7 cellular contexts compared by ENCODE assay signal in genomic region chr15:48285329-48286214, GRCh38. TPM values are rescaled to one million over a fixed set of nuclear protein-coding genes. Genes with fewer than 3 reads are reported as not detected.
A peak's percentile ranks its signal among the peaks of the same experiment; 100 is the strongest.
DNase-seq lines count a peak whose midpoint lies in the region; ATAC-seq and TF ChIP-seq lines count a peak whose summit lies in the region.

No MANE protein-coding gene starts in this region.

- H3K36me3 Mint-ChIP-seq in GM23338 (ENCODE audit: low read depth) (no peaks in the 10 kb centered on the region), immature natural killer cell (no peaks in the 10 kb centered on the region)

- CTCF ChIA-PET in SK-N-SH (lab: Yijun Ruan, JAX): interaction anchor here (0.6 to 5.0 kb wide), 62 partner anchors 8 to 1499 kb away, joined by 3 to 47 read pairs (median 4); partner anchors contain the start of gene SEMA6D

- H3K4me3 Mint-ChIP-seq in GM23338: no peak overlapping the region
- H3K4me3 Mint-ChIP-seq in immature natural killer cell: peak overlapping the region in 1 of 5 donors; percentile 18

- TF ChIP-seq CTCF in GM23338 (conservative IDR thresholded peaks at IDR 0.05; ENCODE audit: low read depth in 2 of 2) (peak; percentile 81 to 87), NB4 (IDR thresholded peaks at IDR 0.05; ENCODE audit: low read depth, low read length) (peak; percentile 55), SK-N-SH (IDR thresholded peaks at IDR 0.05) (peak; percentile 81)

- peak; percentile 88 for ATAC-seq in GM23338

- POLR2A ChIA-PET in SK-N-SH (lab: Yijun Ruan, JAX): no interaction called here

- H3K9me3 ChIP-seq in SK-N-SH: no peaks in the 10 kb centered on the region

- H3K27ac ChIP-seq in GM23338 (ENCODE audit: low read depth): no peak overlapping the region
- H3K27ac ChIP-seq in SK-N-SH (ENCODE audit: low read depth in 2 of 2, low read length in 1 of 2): no peak overlapping the region

- H3K4me2 ChIP-seq in GM23338 (no peak overlapping the region), SK-N-SH (0 out of 2 replicates have a peak overlapping the region, but pooled peaks have one; percentile 33)

- DNase-seq in GM03348 (ENCODE audit: low spot score) (peak; percentile 77), GM23338 (ENCODE audit: low spot score) (peak; percentile 93), NB4 (ENCODE audit: low read depth) (peak; percentile 73), SK-N-SH (peak; percentile 61), brain pericyte (ENCODE audit: low read depth, low spot score) (peak; percentile 63), immature natural killer cell (peak; percentile 14 to 35 (median 19)), smooth muscle cell of the brain vasculature (ENCODE audit: low read depth, low spot score) (peak; percentile 77)

- peak overlapping the region; percentile 56; the same call in 1 of the 2 replicates for H2AFZ ChIP-seq in GM23338
- peak overlapping the region; percentile 63 for H2AFZ ChIP-seq in SK-N-SH (ENCODE audit: low read depth)

- no peaks in the 10 kb centered on the region for H3K27me3 ChIP-seq in GM23338 (ENCODE audit: insufficient read depth)
- no peaks in the 10 kb centered on the region for H3K27me3 ChIP-seq in SK-N-SH (ENCODE audit: insufficient read depth)

- H3K36me3 ChIP-seq in GM23338 (ENCODE audit: insufficient read depth): no peaks in the 10 kb centered on the region
- no peaks in the 10 kb centered on the region for H3K36me3 ChIP-seq in SK-N-SH (replicated peaks in 1 of 2; ENCODE audit: control insufficient read depth in 1 of 2, insufficient read depth in 2 of 2, low read length in 1 of 2)

- H3F3A ChIP-seq in GM23338 (replicated peaks; ENCODE audit: low read depth): no peaks in the 10 kb centered on the region
- no peaks in the 10 kb centered on the region for H3F3A ChIP-seq in SK-N-SH (replicated peaks; ENCODE audit: insufficient read depth)

- H3K4me3 ChIP-seq in GM23338 (no peak overlapping the region), NB4 (ENCODE audit: low read depth, low read length) (no peak overlapping the region), SK-N-SH (ENCODE audit: low read depth in 2 of 2, low read length in 1 of 2) (peak overlapping the region; percentile 25 to 44; a peak in 3 of 4 replicates)

- H3K9me2 ChIP-seq in GM23338 (ENCODE audit: insufficient read depth) (peaks cover 3% of the 10 kb centered on the region; the same call in 1 of the 2 replicates), SK-N-SH (no peaks in the 10 kb centered on the region)

- H3K4me1 ChIP-seq in GM23338 (ENCODE audit: insufficient read depth) (peaks cover 23% of the 10 kb centered on the region), SK-N-SH (ENCODE audit: control insufficient read depth in 1 of 2, insufficient read depth in 2 of 2, low read depth in 1 of 2, low read length in 1 of 2) (peaks cover 0 to 6% of the 10 kb centered on the region in 2 experiments; a peak in 2 of 4 replicates)

- peaks cover 48% of the 10 kb centered on the region for H3K4me1 Mint-ChIP-seq in GM23338
- H3K4me1 Mint-ChIP-seq in immature natural killer cell: peaks cover 0 to 10% of the 10 kb centered on the region in 2 donors

- no peak for TF ChIP-seq EP300 in SK-N-SH (IDR thresholded peaks at IDR 0.05; ENCODE audit: borderline replicate concordance in 1 of 2, low read depth in 1 of 2, low read length in 1 of 2)

- H3K27ac Mint-ChIP-seq in GM23338: no peak overlapping the region
- no peak overlapping the region for H3K27ac Mint-ChIP-seq in immature natural killer cell

- H3K9me3 Mint-ChIP-seq in GM23338: no peaks in the 10 kb centered on the region
- no peaks in the 10 kb centered on the region for H3K9me3 Mint-ChIP-seq in immature natural killer cell

- H3K79me2 ChIP-seq in GM23338 (replicated peaks; ENCODE audit: insufficient read depth) (no peaks in the 10 kb centered on the region), SK-N-SH (ENCODE audit: insufficient read depth) (no peaks in the 10 kb centered on the region)

- no peaks in the 10 kb centered on the region for H4K20me1 ChIP-seq in GM23338 (replicated peaks; ENCODE audit: insufficient read depth)
- no peaks in the 10 kb centered on the region for H4K20me1 ChIP-seq in SK-N-SH (ENCODE audit: insufficient read depth)

- peaks cover 1% of the 10 kb centered on the region for H3K27me3 Mint-ChIP-seq in GM23338 (ENCODE audit: insufficient read depth, low read depth, poor library complexity)
- peaks cover 0 to 6% (median 3%) of the 10 kb centered on the region in 3 donors for H3K27me3 Mint-ChIP-seq in immature natural killer cell (ENCODE audit: low read depth in 3 of 3)

- peak; percentile 75 for TF ChIP-seq RAD21 in SK-N-SH (IDR thresholded peaks at IDR 0.05; ENCODE audit: low read length)

- no peak for TF ChIP-seq POLR2A in NB4 (IDR thresholded peaks at IDR 0.05; ENCODE audit: extremely low read depth, insufficient read length)

- WGBS in SK-N-SH (ENCODE audit: low lambda C conversion rate): 37% methylated on average over 14 of the region's 14 CpGs

- H3K9ac ChIP-seq in SK-N-SH: no peak overlapping the region

TF ChIP-seq in SK-N-SH, 30 proteins besides CTCF, POLR2A, EP300 and RAD21 (continues in another document):
- no peak for TF ChIP-seq CHD2 (IDR thresholded peaks at IDR 0.05; ENCODE audit: low read length, partially characterized antibody)
- TF ChIP-seq, protein P1, sequence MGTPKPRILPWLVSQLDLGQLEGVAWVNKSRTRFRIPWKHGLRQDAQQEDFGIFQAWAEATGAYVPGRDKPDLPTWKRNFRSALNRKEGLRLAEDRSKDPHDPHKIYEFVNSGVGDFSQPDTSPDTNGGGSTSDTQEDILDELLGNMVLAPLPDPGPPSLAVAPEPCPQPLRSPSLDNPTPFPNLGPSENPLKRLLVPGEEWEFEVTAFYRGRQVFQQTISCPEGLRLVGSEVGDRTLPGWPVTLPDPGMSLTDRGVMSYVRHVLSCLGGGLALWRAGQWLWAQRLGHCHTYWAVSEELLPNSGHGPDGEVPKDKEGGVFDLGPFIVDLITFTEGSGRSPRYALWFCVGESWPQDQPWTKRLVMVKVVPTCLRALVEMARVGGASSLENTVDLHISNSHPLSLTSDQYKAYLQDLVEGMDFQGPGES (IDR thresholded peaks at IDR 0.05; ENCODE audit: low read depth, low read length): no peak
- TF ChIP-seq GABPA (IDR thresholded peaks at IDR 0.05; ENCODE audit: low read depth): no peak
- TF ChIP-seq POLR2AphosphoS5 (IDR thresholded peaks at IDR 0.05; ENCODE audit: low read depth, low read length): no peak
- TF ChIP-seq FOSL2 (IDR thresholded peaks at IDR 0.05; ENCODE audit: borderline replicate concordance, low read depth): no peak; the same call in 1 of the 2 replicates
- no peak for TF ChIP-seq EZH2phosphoT487 (IDR thresholded peaks at IDR 0.05; ENCODE audit: borderline replicate concordance, low read depth)
- no peak for TF ChIP-seq GATA2 (CRISPR knock-in tag; IDR thresholded peaks at IDR 0.05)
- TF ChIP-seq USF1 (IDR thresholded peaks at IDR 0.05; ENCODE audit: borderline replicate concordance, low read depth): no peak
- TF ChIP-seq REST (IDR thresholded peaks at IDR 0.05; ENCODE audit: low read depth, low read length): no peak
- TF ChIP-seq MEF2A (IDR thresholded peaks at IDR 0.05; ENCODE audit: borderline replicate concordance, low read depth): no peak
- TF ChIP-seq RFX5 (IDR thresholded peaks at IDR 0.05; ENCODE audit: low read length): no peak
- no peak for TF ChIP-seq JUND (IDR thresholded peaks at IDR 0.05)
- TF ChIP-seq TCF12 (IDR thresholded peaks at IDR 0.05): no peak

RNA-seq across cellular contexts. Expression of gene DUT, which starts 45.7 kb away (rescaled TPM):
- 82.5 and 98.2 TPM in 2 replicates for total RNA-seq in GM23338 (2014; rRNA removed; shearing (Covaris generic))
- polyA plus RNA-seq in GM23338 (2016; fragmentation: Nextera tagmentation; extraction: Ambion mirVana): 420 and 428 TPM in 2 replicates
- polyA plus RNA-seq in SK-N-SH (2012; rRNA removed): 67.1 and 79.3 TPM in 2 replicates
- 84.7 and 92.5 TPM in 2 replicates for polyA plus RNA-seq in SK-N-SH (2012; cell fraction: cytosol; rRNA removed)
- 152 and 251 TPM in 2 replicates for polyA plus RNA-seq in SK-N-SH (2012; cell fraction: nucleus; rRNA removed)
- polyA plus RNA-seq in immature natural killer cell: 100 to 1,000 TPM in 1 of 3 donors, 10 to 100 TPM in 2; 84.0 to 125 (median 89.7) TPM

Comparison
In these comparisons a context has a peak if more than half of its experiments do, and no peak if none do; other contexts are left out.
1. DNase-seq: peak in every context shown above with its lines; median percentile 93 in GM23338; 77 in GM03348; 77 in smooth muscle cell of the brain vasculature; 73 in NB4; 63 in brain pericyte; 61 in SK-N-SH; 19 in immature natural killer cell.
2. H3K4me3 ChIP-seq: peak in SK-N-SH (2 of 2); none in GM23338 (single experiment) and NB4 (single experiment).
3. Peak in every context shown above with its lines, with median percentiles within 50 percentile points of each other: CTCF ChIP-seq.